ENCODE assay signal across 6 cellular contexts in the genomic region with DNA sequence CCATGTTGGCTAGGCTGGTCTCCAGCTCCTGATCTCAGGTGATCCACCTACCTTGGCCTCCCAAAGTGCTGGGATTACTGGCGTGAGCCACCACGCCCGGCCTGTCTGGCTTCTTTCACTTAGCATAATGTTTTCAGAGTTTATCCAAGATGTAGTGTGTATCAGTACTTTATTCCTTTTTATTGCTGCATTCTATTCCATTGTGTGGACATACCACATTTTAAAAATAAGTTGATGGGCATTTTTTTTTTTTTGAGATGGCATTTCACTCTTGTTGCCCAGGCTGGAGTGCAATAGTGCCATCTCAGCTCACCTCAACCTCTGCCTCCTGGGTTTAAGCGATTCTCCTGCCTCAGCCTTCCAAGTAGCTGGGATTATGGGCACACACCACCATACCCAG. TPM values are rescaled to one million over a fixed set of nuclear protein-coding genes. Genes with fewer than 3 reads are reported as not detected.
DNase-seq lines count a peak whose midpoint lies in the region; ATAC-seq and TF ChIP-seq lines count a peak whose summit lies in the region.
"Not testable (repeated sequence)": the region's sequence is repeated elsewhere in the genome, so short reads cannot be mapped to it uniquely, and the experiment has no call there.

No MANE protein-coding gene starts in this region.

- intact Hi-C loops in CD14-positive monocyte (cut with micrococcal nuclease) = not testable (repeated sequence)

- peaks cover 12 to 18% of the 10 kb centered on the region in 2 donors for H3K36me3 Mint-ChIP-seq in CD14-positive monocyte
- H3K36me3 Mint-ChIP-seq in T-helper 17 cell (ENCODE audit: low read depth); activated naive CD4-positive, alpha-beta T cell treated with anti-CD3 and anti-CD28 coated beads, Interleukin-2, amount 50 U/mL, for 24 hours; neural crest cell (ENCODE audit: low read depth): not testable (repeated sequence)
- H3K36me3 Mint-ChIP-seq in type B pancreatic cell = peaks cover 11% of the 10 kb centered on the region

- H3K4me1 Mint-ChIP-seq in CD14-positive monocyte (peaks cover 51% of the 10 kb centered on the region), T-helper 17 cell (peaks cover 20% of the 10 kb centered on the region), neural crest cell (peaks cover 21% of the 10 kb centered on the region)
- peaks cover 33% of the 10 kb centered on the region for H3K4me1 Mint-ChIP-seq in activated naive CD4-positive, alpha-beta T cell treated with anti-CD3 and anti-CD28 coated beads, Interleukin-2, amount 50 U/mL, for 24 hours
- H3K4me1 Mint-ChIP-seq in type B pancreatic cell (ENCODE audit: unreplicated experiment) = not testable (repeated sequence)

- not testable (repeated sequence) for ATAC-seq in T-helper 17 cell

- H3K4me3 Mint-ChIP-seq in CD14-positive monocyte; T-helper 17 cell; activated naive CD4-positive, alpha-beta T cell treated with anti-CD3 and anti-CD28 coated beads, Interleukin-2, amount 50 U/mL, for 24 hours; type B pancreatic cell: not testable (repeated sequence)
- H3K4me3 Mint-ChIP-seq in neural crest cell = peak overlapping the region; percentile 55

- H3K9me3 ChIP-seq in T-helper 17 cell (ENCODE audit: control insufficient read depth, low read length, poor library complexity, severe bottlenecking) = not testable (repeated sequence)

- not testable (repeated sequence) for H3K4me3 ChIP-seq in HL-60 (replicated peaks; ENCODE audit: insufficient read depth, low read length)

- H3K27ac Mint-ChIP-seq in CD14-positive monocyte = peak overlapping the region; percentile 47 to 91 (median 82)
- H3K27ac Mint-ChIP-seq in T-helper 17 cell = peak overlapping the region; percentile 70
- peak overlapping the region; percentile 68 for H3K27ac Mint-ChIP-seq in activated naive CD4-positive, alpha-beta T cell treated with anti-CD3 and anti-CD28 coated beads, Interleukin-2, amount 50 U/mL, for 24 hours
- not testable (repeated sequence) for H3K27ac Mint-ChIP-seq in neural crest cell (ENCODE audit: unreplicated experiment)
- H3K27ac Mint-ChIP-seq in type B pancreatic cell = peak overlapping the region; percentile 83

- H3K27me3 Mint-ChIP-seq in CD14-positive monocyte (ENCODE audit: low read depth in 3 of 3); T-helper 17 cell; activated naive CD4-positive, alpha-beta T cell treated with anti-CD3 and anti-CD28 coated beads, Interleukin-2, amount 50 U/mL, for 24 hours; neural crest cell (ENCODE audit: low read depth); type B pancreatic cell: not testable (repeated sequence)

- H3K27ac ChIP-seq in HL-60 (replicated peaks) = peak overlapping the region; percentile 40

- DNase-seq in CD14-positive monocyte (ENCODE audit: low spot score); HL-60 (ENCODE audit: low read depth in 1 of 2, low spot score in 1 of 2); T-helper 17 cell; neural crest cell (ENCODE audit: low read depth, low spot score); type B pancreatic cell (ENCODE audit: extremely low spot score, unreplicated experiment): not testable (repeated sequence)

- TF ChIP-seq CTCF in CD14-positive monocyte (IDR thresholded peaks at IDR 0.05); HL-60 (IDR thresholded peaks at IDR 0.05; ENCODE audit: insufficient read depth, low read length); neural crest cell (conservative IDR thresholded peaks at IDR 0.05); type B pancreatic cell (conservative IDR thresholded peaks at IDR 0.05): not testable (repeated sequence)

- H3K9me3 Mint-ChIP-seq in CD14-positive monocyte; activated naive CD4-positive, alpha-beta T cell treated with anti-CD3 and anti-CD28 coated beads, Interleukin-2, amount 50 U/mL, for 24 hours; neural crest cell; type B pancreatic cell: not testable (repeated sequence)

- H3K27me3 ChIP-seq in HL-60 (ENCODE audit: insufficient read depth, poor library complexity, severe bottlenecking) = not testable (repeated sequence)

RNA-seq across cellular contexts. Expression of a gene that starts 3.8 kb away (rescaled TPM):
- 10 to 100 TPM; 53.0 to 67.8 TPM for polyA plus RNA-seq in CD14-positive monocyte
- total RNA-seq in T-helper 17 cell (10 to 100 TPM; 18.8 to 21.3 TPM), neural crest cell (36.5 and 37.5 TPM in 2 replicates), type B pancreatic cell (ENCODE audit: low replicate concordance) (32.5 and 42.8 TPM in 2 replicates)

RNA-seq across cellular contexts. Expression of a gene that starts 13.8 kb away (rescaled TPM):
- polyA plus RNA-seq in CD14-positive monocyte = 100 to 1,000 TPM; 144 to 147 TPM
- total RNA-seq in T-helper 17 cell = 10 to 100 TPM; 60.7 to 62.5 TPM
- total RNA-seq in neural crest cell = 59.2 and 63.9 TPM in 2 replicates
- 64.2 and 77.3 TPM in 2 replicates for total RNA-seq in type B pancreatic cell (ENCODE audit: low replicate concordance)
